ENCODE assay signal across 14 cellular contexts in genomic region chr19:35484637-35485036, GRCh38. TPM values are rescaled to one million over a fixed set of nuclear protein-coding genes. Genes with fewer than 3 reads are reported as not detected.
DNase-seq lines count a peak whose midpoint lies in the region; ATAC-seq, FAIRE-seq and TF ChIP-seq lines count a peak whose summit lies in the region.
"Had no signal": no experiment of that assay in that cellular context is flagged by ENCODE, and none has a peak within 500 bp of the region (broad histone marks: within the 10 kb centered on the region; RNA-seq: fewer than 3 reads in every experiment).

No MANE protein-coding gene starts in this region.

- no peak overlapping the region for H3K9ac ChIP-seq in BLaER1 treated with 17β-estradiol and CSF1 and Interleukin-3, amounts not matched to agents 10 nM and 100 nM

- FAIRE-seq in GM18507 (lab: Jason Lieb, UNC), result peak; percentile 99

- H3K27ac Mint-ChIP-seq in CD8-positive, alpha-beta T cell, result no peak overlapping the region
- H3K27ac Mint-ChIP-seq: activated naive CD8-positive, alpha-beta T cell; natural killer cell treated with Interleukin-12 subunit alpha and Interleukin-12 subunit beta and Interleukin-15 and Interleukin-18, amount 100 ng/mL, for 72 hours had no signal

- H3K4me3 ChIP-seq in BLaER1 treated with 17β-estradiol and CSF1 and Interleukin-3, amounts not matched to agents 10 nM and 100 nM, result no peak overlapping the region
- H3K4me3 ChIP-seq in CD8-positive, alpha-beta T cell (ENCODE audit: low read depth, low read length), result no peak overlapping the region

- CTCF ChIA-PET in CD8-positive, alpha-beta T cell (lab: Charles Lee), result no interaction called here

- no peaks in the 10 kb centered on the region for H3K4me1 Mint-ChIP-seq in CD8-positive, alpha-beta T cell (ENCODE audit: low read depth)

- H3K27me3 Mint-ChIP-seq in CD8-positive, alpha-beta T cell (ENCODE audit: low read depth), result peaks cover 5% of the 10 kb centered on the region
- H3K27me3 Mint-ChIP-seq: activated naive CD8-positive, alpha-beta T cell had no signal

- H3K27ac ChIP-seq in BLaER1 treated with 17β-estradiol and CSF1 and Interleukin-3, amounts not matched to agents 10 nM and 100 nM, result no peak overlapping the region
- H3K27ac ChIP-seq in CD8-positive, alpha-beta T cell (ENCODE audit: low read depth, low read length), result no peak overlapping the region

- H3K4me3 Mint-ChIP-seq in CD8-positive, alpha-beta T cell, result no peak overlapping the region
- H3K4me3 Mint-ChIP-seq: activated naive CD8-positive, alpha-beta T cell; natural killer cell treated with Interleukin-12 subunit alpha and Interleukin-12 subunit beta and Interleukin-15 and Interleukin-18, amount 100 ng/mL, for 72 hours had no signal

- no peaks in the 10 kb centered on the region for H3K36me3 ChIP-seq in BLaER1 treated with 17β-estradiol and CSF1 and Interleukin-3, amounts not matched to agents 10 nM and 100 nM
- no peaks in the 10 kb centered on the region for H3K36me3 ChIP-seq in CD8-positive, alpha-beta T cell (ENCODE audit: insufficient read depth, low read length)

- peak; percentile 83 for ATAC-seq in GM21529 (IDR thresholded peaks at IDR 0.05; ENCODE audit: unreplicated experiment)
- peak; percentile 47 for ATAC-seq in HG03442 (IDR thresholded peaks at IDR 0.05; ENCODE audit: unreplicated experiment)
- no peak for ATAC-seq in CD8-positive, alpha-beta T cell
- ATAC-seq: natural killer cell treated with Interleukin-12 subunit alpha and Interleukin-12 subunit beta and Interleukin-15 and Interleukin-18, amount 100 ng/mL, for 72 hours had no signal

- H3K9me3 ChIP-seq in BLaER1 treated with 17β-estradiol and CSF1 and Interleukin-3, amounts not matched to agents 10 nM and 100 nM (replicated peaks in 1 of 11), result no peaks in the 10 kb centered on the region
- H3K9me3 ChIP-seq in CD8-positive, alpha-beta T cell (ENCODE audit: low read length), result no peaks in the 10 kb centered on the region

- no peaks in the 10 kb centered on the region for H3K9me3 Mint-ChIP-seq in CD8-positive, alpha-beta T cell
- H3K9me3 Mint-ChIP-seq: natural killer cell treated with Interleukin-12 subunit alpha and Interleukin-12 subunit beta and Interleukin-15 and Interleukin-18, amount 100 ng/mL, for 72 hours had no signal

- DNase-seq in GM18507 (ENCODE audit: extremely low spot score, insufficient read length, low read depth) (peak; percentile 77), NCI-H128 (lab: John Stamatoyannopoulos, UW; ENCODE audit: unreplicated experiment) (no peak), NCI-H2029 (lab: John Stamatoyannopoulos, UW) (no peak), Kasumi-1 (lab: John Stamatoyannopoulos, UW) (no peak)
- DNase-seq in CD8-positive, alpha-beta T cell, result no peak
- DNase-seq: C1 segment of cervical spinal cord, GF-D8, SHP77 had no signal

- no peaks in the 10 kb centered on the region for H4K20me1 ChIP-seq in BLaER1 treated with 17β-estradiol and CSF1 and Interleukin-3, amounts not matched to agents 10 nM and 100 nM

- no peaks in the 10 kb centered on the region for H3K36me3 Mint-ChIP-seq in CD8-positive, alpha-beta T cell
- H3K36me3 Mint-ChIP-seq: activated naive CD8-positive, alpha-beta T cell; natural killer cell treated with Interleukin-12 subunit alpha and Interleukin-12 subunit beta and Interleukin-15 and Interleukin-18, amount 100 ng/mL, for 72 hours had no signal

- POLR2A ChIA-PET in CD8-positive, alpha-beta T cell (lab: Charles Lee), result no interaction called here

- H3K4me2 ChIP-seq in BLaER1 treated with 17β-estradiol and CSF1 and Interleukin-3, amounts not matched to agents 10 nM and 100 nM, result peak overlapping the region in 10 of 11 experiments; percentile 13 to 77 (median 58); a peak in 18 of 22 replicates

- TF ChIP-seq CTCF in CD8-positive, alpha-beta T cell (IDR thresholded peaks at IDR 0.05), result no peak

- H3K27me3 ChIP-seq in BLaER1 treated with 17β-estradiol and CSF1 and Interleukin-3, amounts not matched to agents 10 nM and 100 nM, result no peaks in the 10 kb centered on the region
- no peaks in the 10 kb centered on the region for H3K27me3 ChIP-seq in CD8-positive, alpha-beta T cell (ENCODE audit: insufficient read depth, low read length)

- peaks cover 0 to 18% (median 13%) of the 10 kb centered on the region in 10 experiments; a peak in 17 of 20 replicates for H3K4me1 ChIP-seq in BLaER1 treated with 17β-estradiol and CSF1 and Interleukin-3, amounts not matched to agents 10 nM and 100 nM
- H3K4me1 ChIP-seq in CD8-positive, alpha-beta T cell (ENCODE audit: insufficient read depth, low read length), result no peaks in the 10 kb centered on the region

- intact Hi-C loops in CD8-positive, alpha-beta T cell (cut with DNase I, micrococcal nuclease), result no loop called here

RNA-seq across cellular contexts. Expression of gene KRTDAP, which starts 5.6 kb away (rescaled TPM):
- total RNA-seq in CD8-positive, alpha-beta T cell, result not detected
- total RNA-seq: fibroblast of lung; natural killer cell treated with Interleukin-12 subunit alpha and Interleukin-12 subunit beta and Interleukin-15 and Interleukin-18, amount 100 ng/mL, for 72 hours had no signal

RNA-seq across cellular contexts. Expression of gene DMKN, which starts 28.8 kb away (rescaled TPM):
- total RNA-seq in CD8-positive, alpha-beta T cell, result 1 to 10 TPM; 1.5 to 1.9 TPM

RNA-seq across cellular contexts. Expression of gene FFAR2, which starts 36.6 kb away (rescaled TPM):
- total RNA-seq in CD8-positive, alpha-beta T cell, result under 1 TPM in 1 of 2 experiments, not detected in 1; 0.17 TPM
- total RNA-seq: fibroblast of lung; natural killer cell treated with Interleukin-12 subunit alpha and Interleukin-12 subunit beta and Interleukin-15 and Interleukin-18, amount 100 ng/mL, for 72 hours had no signal

RNA-seq across cellular contexts. Expression of gene SBSN, which starts 43.5 kb away (rescaled TPM):
- total RNA-seq in CD8-positive, alpha-beta T cell, result not detected
- total RNA-seq: natural killer cell treated with Interleukin-12 subunit alpha and Interleukin-12 subunit beta and Interleukin-15 and Interleukin-18, amount 100 ng/mL, for 72 hours had no signal

RNA-seq across cellular contexts. Expression of gene GAPDHS, which starts 48.6 kb away (rescaled TPM):
- total RNA-seq in CD8-positive, alpha-beta T cell, result not detected
- total RNA-seq: fibroblast of lung; natural killer cell treated with Interleukin-12 subunit alpha and Interleukin-12 subunit beta and Interleukin-15 and Interleukin-18, amount 100 ng/mL, for 72 hours had no signal
